ENCODE assay signal across 11 cellular contexts in the genomic region with DNA sequence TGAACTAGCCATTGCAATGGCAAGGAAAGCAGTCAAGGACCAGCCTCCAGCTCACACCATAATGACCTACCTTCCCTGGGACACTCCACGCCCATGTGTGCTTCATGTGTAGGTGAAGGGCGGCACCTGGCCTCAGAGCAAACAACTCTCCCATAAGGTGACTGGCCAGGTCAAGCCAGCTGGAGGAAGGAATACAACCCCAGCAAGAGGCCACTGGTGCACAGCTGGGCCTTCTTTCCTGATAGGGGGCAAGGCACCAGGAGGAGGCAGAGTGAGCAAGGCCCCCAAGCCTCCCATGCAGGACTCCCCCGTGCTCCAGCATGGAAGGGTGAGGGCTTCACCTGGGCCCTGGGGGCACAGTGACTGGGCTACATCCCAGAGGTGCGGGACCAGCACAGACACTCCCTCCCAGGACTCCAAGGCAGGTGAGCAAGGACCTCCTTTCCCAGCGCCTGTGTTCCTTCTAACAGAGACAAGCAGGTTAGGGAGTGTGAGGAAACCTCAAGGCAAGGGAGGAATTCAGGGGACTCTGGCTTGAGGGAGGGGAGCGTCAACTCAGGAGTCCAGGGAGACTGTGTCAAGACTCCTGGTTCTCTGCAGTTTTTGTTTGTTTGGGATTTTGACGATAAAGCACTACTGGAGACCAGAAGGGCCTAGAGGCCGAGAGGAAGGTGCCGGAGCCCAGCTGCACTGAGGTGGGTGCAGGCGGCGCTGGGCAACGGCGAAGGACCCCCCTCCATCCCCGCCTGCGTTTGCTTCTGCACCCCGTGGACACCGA. TPM values are rescaled to one million over a fixed set of nuclear protein-coding genes. Genes with fewer than 3 reads are reported as not detected.
DNase-seq lines count a peak whose midpoint lies in the region; ATAC-seq and TF ChIP-seq lines count a peak whose summit lies in the region.
"Had no signal": no experiment of that assay in that cellular context is flagged by ENCODE, and none has a peak within 500 bp of the region (broad histone marks: within the 10 kb centered on the region; RNA-seq: fewer than 3 reads in every experiment).

No MANE protein-coding gene starts in this region.

- peaks cover 46% of the 10 kb centered on the region for H3K27me3 Mint-ChIP-seq in activated CD4-positive, alpha-beta memory T cell treated with anti-CD3 and anti-CD28 coated beads for 36 hours
- H3K27me3 Mint-ChIP-seq in memory B cell: peaks cover 32% of the 10 kb centered on the region

- TF ChIP-seq POLR2A in heart left ventricle (IDR thresholded peaks at IDR 0.05) (no peak), transverse colon (IDR thresholded peaks at IDR 0.05) (peak; percentile 29)

- TF ChIP-seq EP300 in transverse colon (IDR thresholded peaks at IDR 0.05; ENCODE audit: low read depth): no peak

- H3K4me3 ChIP-seq in heart left ventricle (peak overlapping the region in 4 of 12 donors; percentile 23 to 56 (median 36)), transverse colon (peak overlapping the region in 3 of 4 donors; percentile 19 to 55 (median 41))

- H3K4me3 Mint-ChIP-seq in activated CD4-positive, alpha-beta memory T cell treated with anti-CD3 and anti-CD28 coated beads for 36 hours: peak overlapping the region; percentile 8
- H3K4me3 Mint-ChIP-seq in memory B cell: peak overlapping the region; percentile 45
- H3K4me3 Mint-ChIP-seq: activated naive CD8-positive, alpha-beta T cell treated with anti-CD3 and anti-CD28 coated beads, Interleukin-2, amount 10 ng/mL, durations not matched to agents 7 days and 5 days had no signal

- H3K4me1 ChIP-seq in heart left ventricle (peaks cover 7 to 28% (median 13%) of the 10 kb centered on the region in 12 donors), transverse colon (peaks cover 9 to 29% (median 26%) of the 10 kb centered on the region in 4 donors)

- H3K9me3 ChIP-seq in heart left ventricle (peaks cover 0 to 2% (median 0%) of the 10 kb centered on the region in 12 donors), transverse colon (no peaks in the 10 kb centered on the region)

- peaks cover 3% of the 10 kb centered on the region for H3K9me3 Mint-ChIP-seq in activated CD4-positive, alpha-beta memory T cell treated with anti-CD3 and anti-CD28 coated beads for 36 hours
- H3K9me3 Mint-ChIP-seq in memory B cell: peaks cover 1% of the 10 kb centered on the region

- CTCF ChIA-PET in activated CD4-positive, alpha-beta memory T cell treated with anti-CD3 and anti-CD28 coated beads for 36 hours (lab: Charles Lee): no interaction called here

- DNase-seq in cardiac septum (ENCODE audit: low spot score): peak; percentile 58
- DNase-seq in heart left ventricle: no peak
- DNase-seq in activated CD4-positive, alpha-beta memory T cell treated with anti-CD3 and anti-CD28 coated beads for 36 hours: no peak
- no peak for DNase-seq in memory B cell (ENCODE audit: low spot score in 2 of 2)
- DNase-seq in transverse colon: peak; percentile 30
- DNase-seq in NCI-H1105 (lab: John Stamatoyannopoulos, UW): no peak
- DNase-seq in NCI-H2081 (lab: John Stamatoyannopoulos, UW): no peak
- DNase-seq: activated naive CD8-positive, alpha-beta T cell treated with anti-CD3 and anti-CD28 coated beads, Interleukin-2, amount 10 ng/mL, durations not matched to agents 7 days and 5 days; COR-L47; right cardiac atrium had no signal

- no peaks in the 10 kb centered on the region for H3K36me3 ChIP-seq in heart left ventricle
- no peaks in the 10 kb centered on the region for H3K36me3 ChIP-seq in transverse colon

- no peak overlapping the region for H3K27ac Mint-ChIP-seq in activated CD4-positive, alpha-beta memory T cell treated with anti-CD3 and anti-CD28 coated beads for 36 hours
- H3K27ac Mint-ChIP-seq in memory B cell: no peak overlapping the region
- H3K27ac Mint-ChIP-seq: activated naive CD8-positive, alpha-beta T cell treated with anti-CD3 and anti-CD28 coated beads, Interleukin-2, amount 10 ng/mL, durations not matched to agents 7 days and 5 days had no signal

- H3K36me3 Mint-ChIP-seq in activated CD4-positive, alpha-beta memory T cell treated with anti-CD3 and anti-CD28 coated beads for 36 hours: peaks cover 3% of the 10 kb centered on the region
- H3K36me3 Mint-ChIP-seq in memory B cell: peaks cover 5% of the 10 kb centered on the region
- H3K36me3 Mint-ChIP-seq: activated naive CD8-positive, alpha-beta T cell treated with anti-CD3 and anti-CD28 coated beads, Interleukin-2, amount 10 ng/mL, durations not matched to agents 7 days and 5 days had no signal

- in situ Hi-C loops in transverse colon (cut with MboI; ENCODE audit: low pct_ligation_motif_present in 1 of 4, low pct_unique_long_range_greater_than_20kb in 1 of 4, low sequenced_read_pairs in 3 of 4): no loop called here

- H3K4me1 Mint-ChIP-seq in activated CD4-positive, alpha-beta memory T cell treated with anti-CD3 and anti-CD28 coated beads for 36 hours (ENCODE audit: low read depth): peaks cover 10% of the 10 kb centered on the region
- peaks cover 12% of the 10 kb centered on the region for H3K4me1 Mint-ChIP-seq in memory B cell
- H3K4me1 Mint-ChIP-seq: activated naive CD8-positive, alpha-beta T cell treated with anti-CD3 and anti-CD28 coated beads, Interleukin-2, amount 10 ng/mL, durations not matched to agents 7 days and 5 days had no signal

- intact Hi-C loops in cardiac septum (cut with DNase I) (no loop called here), heart left ventricle (cut with DNase I) (no loop called here), transverse colon (cut with DNase I; ENCODE audit: low total_unique reads) (no loop called here)
- intact Hi-C loops in activated CD4-positive, alpha-beta memory T cell treated with anti-CD3 and anti-CD28 coated beads for 36 hours (cut with micrococcal nuclease): no loop called here

- ATAC-seq in heart left ventricle (no peak), memory B cell (ENCODE audit: low read depth) (no peak), HG03469 (IDR thresholded peaks at IDR 0.05; ENCODE audit: unreplicated experiment) (no peak)
- ATAC-seq: right cardiac atrium had no signal

- 32 to 45% (median 44%) methylated on average over 15 to 17 of the region's 17 CpGs for WGBS in heart left ventricle, 4 donors
- 54% methylated on average over 17 of the region's 17 CpGs; no CpG with 5 or more reads in 1 of the 2 donors for WGBS in transverse colon (ENCODE audit: low coverage in 1 of 2), 2 donors

- POLR2A ChIA-PET in activated CD4-positive, alpha-beta memory T cell treated with anti-CD3 and anti-CD28 coated beads for 36 hours (lab: Charles Lee): no interaction called here

- TF ChIP-seq CTCF in heart left ventricle (IDR thresholded peaks at IDR 0.05) (no peak), transverse colon (IDR thresholded peaks at IDR 0.05) (no peak)

- peaks cover 18 to 63% (median 48%) of the 10 kb centered on the region in 9 donors for H3K27me3 ChIP-seq in heart left ventricle
- peaks cover 53% of the 10 kb centered on the region for H3K27me3 ChIP-seq in transverse colon

- no peak overlapping the region for H3K27ac ChIP-seq in heart left ventricle
- peak overlapping the region in 3 of 4 donors; percentile 48 to 63 (median 51) for H3K27ac ChIP-seq in transverse colon

RNA-seq across cellular contexts. Expression of gene PTPRN2, which starts 1.7 kb away (rescaled TPM):
- total RNA-seq in cardiac septum (0.92 TPM), heart left ventricle (1 to 10 TPM in 7 of 9 donors, under 1 TPM in 2; 0.69 to 2.3 (median 1.3) TPM), transverse colon (10 to 100 TPM; 15.4 to 31.1 (median 21.8) TPM)
- polyA plus RNA-seq in heart left ventricle: 1 to 10 TPM in 1 of 2 donors, under 1 TPM in 1; 0.61 to 1.3 TPM
- under 1 TPM; 0.51 to 0.64 TPM for total RNA-seq in activated CD4-positive, alpha-beta memory T cell treated with anti-CD3 and anti-CD28 coated beads for 36 hours

Comparison
In these comparisons a context has a peak if more than half of its experiments do, and no peak if none do; other contexts are left out.
1. DNase-seq: peak in cardiac septum (single experiment) and transverse colon (single experiment); none in heart left ventricle (0 of 5), activated CD4-positive, alpha-beta memory T cell treated with anti-CD3 and anti-CD28 coated beads for 36 hours (single experiment), memory B cell (0 of 2), NCI-H1105 (single experiment) and NCI-H2081 (0 of 2).
2. H3K27ac ChIP-seq: peak in transverse colon (3 of 4); none in heart left ventricle (0 of 12).